In the genomic region with DNA sequence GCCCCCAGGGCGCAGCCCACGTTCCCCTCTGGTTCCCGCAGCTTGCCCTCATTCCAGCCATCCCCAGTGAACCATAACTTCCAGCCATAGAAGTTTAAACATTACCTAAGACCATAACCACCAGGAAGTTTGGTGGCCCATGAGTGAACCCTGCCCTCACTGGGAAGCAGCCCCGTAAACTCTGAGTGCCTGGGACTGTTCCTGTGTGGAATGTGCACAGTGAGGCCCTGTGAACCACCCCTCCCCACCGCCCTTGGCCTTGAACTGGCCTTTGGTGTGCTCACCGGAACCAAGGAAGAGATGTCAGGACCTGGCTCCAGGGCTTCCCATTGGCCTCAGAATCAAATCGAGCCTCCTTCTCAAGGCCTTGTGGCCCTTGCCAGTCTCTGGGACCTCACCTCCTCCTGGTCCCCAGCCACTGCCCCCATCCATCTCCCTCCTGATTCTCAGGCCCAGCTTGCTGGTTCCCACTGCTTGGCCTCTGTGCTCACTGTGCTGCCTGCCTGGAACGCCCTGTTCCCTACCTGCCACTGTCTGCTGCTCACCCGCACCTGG, we compare ENCODE assay signal across 8 cellular contexts. TPM values are rescaled to one million over a fixed set of nuclear protein-coding genes. Genes with fewer than 3 reads are reported as not detected.
DNase-seq lines count a peak whose midpoint lies in the region; ATAC-seq and TF ChIP-seq lines count a peak whose summit lies in the region.

No MANE protein-coding gene starts in this region.

- H3K27ac ChIP-seq in left ventricle myocardium inferior (replicated peaks): peak overlapping the region; percentile 95
- H3K27ac ChIP-seq in right lobe of liver: peak overlapping the region in 2 of 3 donors; percentile 55 to 60
- peak overlapping the region; percentile 83 to 93 (median 87) for H3K27ac ChIP-seq in transverse colon

- DNase-seq in left ventricle myocardium inferior: no peak
- DNase-seq in left cardiac atrium: no peak
- peak; percentile 77 to 79 (median 79) for DNase-seq in right lobe of liver
- DNase-seq in transverse colon: peak; percentile 89
- no peak for DNase-seq in GF-D8 (lab: John Stamatoyannopoulos, UW)
- no peak for DNase-seq in islet precursor cell

- no peaks in the 10 kb centered on the region for H3K9me3 ChIP-seq in left ventricle myocardium inferior (replicated peaks)
- no peaks in the 10 kb centered on the region for H3K9me3 ChIP-seq in right lobe of liver
- H3K9me3 ChIP-seq in transverse colon: no peaks in the 10 kb centered on the region

- no peaks in the 10 kb centered on the region for H3K27me3 ChIP-seq in left ventricle myocardium inferior (ENCODE audit: low read depth)
- no peaks in the 10 kb centered on the region for H3K27me3 ChIP-seq in right lobe of liver
- H3K27me3 ChIP-seq in transverse colon: no peaks in the 10 kb centered on the region

- no peak for TF ChIP-seq POLR2A in right lobe of liver (IDR thresholded peaks at IDR 0.05)
- TF ChIP-seq POLR2A in transverse colon (IDR thresholded peaks at IDR 0.05): no peak

- peaks cover 34% of the 10 kb centered on the region for H3K36me3 Mint-ChIP-seq in activated T-helper 17 cell treated with anti-CD3 and anti-CD28 coated beads, Interleukin-2, amount 50 U/mL, for 72 hours (ENCODE audit: low read depth)

- in situ Hi-C loops in transverse colon (cut with MboI; ENCODE audit: low pct_ligation_motif_present in 1 of 4, low pct_unique_long_range_greater_than_20kb in 1 of 4, low sequenced_read_pairs in 3 of 4): loop anchor here in 1 of 4 donors (10.0 kb wide), 1 partner anchor 50 kb away; the partner anchor contains the start of gene DNM2

- TF ChIP-seq CTCF in left ventricle myocardium inferior (IDR thresholded peaks at IDR 0.05; ENCODE audit: borderline replicate concordance) (no peak), right lobe of liver (IDR thresholded peaks at IDR 0.05) (no peak), transverse colon (IDR thresholded peaks at IDR 0.05) (no peak)

- ATAC-seq in left cardiac atrium (no peak), right lobe of liver (peak; percentile 51 to 78 (median 64)), HG03045 (IDR thresholded peaks at IDR 0.05; ENCODE audit: unreplicated experiment) (no peak)
- ATAC-seq in activated T-helper 17 cell treated with anti-CD3 and anti-CD28 coated beads, Interleukin-2, amount 50 U/mL, for 72 hours (replicated peaks): no peak

- intact Hi-C loops in left ventricle myocardium inferior (cut with micrococcal nuclease) (no loop called here), left cardiac atrium (cut with DNase I) (no loop called here), right lobe of liver (cut with DNase I) (loop anchor here in 1 of 2 donors (10.0 kb wide), 2 partner anchors 50 to 100 kb away; partner anchors contain the start of gene DNM2), transverse colon (cut with DNase I; ENCODE audit: low total_unique reads) (no loop called here)

- peak; percentile 85 for TF ChIP-seq EP300 in transverse colon (IDR thresholded peaks at IDR 0.05; ENCODE audit: low read depth)

- no peaks in the 10 kb centered on the region for H3K27me3 Mint-ChIP-seq in activated T-helper 17 cell treated with anti-CD3 and anti-CD28 coated beads, Interleukin-2, amount 50 U/mL, for 72 hours

- WGBS in right lobe of liver (ENCODE audit: insufficient coverage, low coverage, low lambda C conversion rate, missing lambda C conversion rate): 77% methylated on average over 2 of the region's 9 CpGs
- WGBS in transverse colon (ENCODE audit: low coverage in 1 of 2), 2 donors: 67% methylated on average over 9 of the region's 9 CpGs; no CpG with 5 or more reads in 1 of the 2 donors

- H3K9me3 Mint-ChIP-seq in activated T-helper 17 cell treated with anti-CD3 and anti-CD28 coated beads, Interleukin-2, amount 50 U/mL, for 72 hours: no peaks in the 10 kb centered on the region

- no peak overlapping the region for H3K4me3 ChIP-seq in left ventricle myocardium inferior
- H3K4me3 ChIP-seq in right lobe of liver: no peak overlapping the region
- H3K4me3 ChIP-seq in transverse colon: no peak overlapping the region

- peak overlapping the region; percentile 83 for H3K27ac Mint-ChIP-seq in activated T-helper 17 cell treated with anti-CD3 and anti-CD28 coated beads, Interleukin-2, amount 50 U/mL, for 72 hours

- peaks cover 9% of the 10 kb centered on the region for H3K36me3 ChIP-seq in left ventricle myocardium inferior
- peaks cover 0 to 10% (median 4%) of the 10 kb centered on the region in 4 donors for H3K36me3 ChIP-seq in right lobe of liver
- peaks cover 0 to 7% (median 0%) of the 10 kb centered on the region in 4 donors for H3K36me3 ChIP-seq in transverse colon

- H3K4me1 ChIP-seq in left ventricle myocardium inferior: peaks cover 100% of the 10 kb centered on the region
- H3K4me1 ChIP-seq in right lobe of liver: peaks cover 0 to 60% (median 33%) of the 10 kb centered on the region in 4 donors
- peaks cover 66 to 97% (median 89%) of the 10 kb centered on the region in 4 donors for H3K4me1 ChIP-seq in transverse colon

- H3K4me3 Mint-ChIP-seq in activated T-helper 17 cell treated with anti-CD3 and anti-CD28 coated beads, Interleukin-2, amount 50 U/mL, for 72 hours: no peak overlapping the region

- H3K4me1 Mint-ChIP-seq in activated T-helper 17 cell treated with anti-CD3 and anti-CD28 coated beads, Interleukin-2, amount 50 U/mL, for 72 hours: peaks cover 36% of the 10 kb centered on the region

RNA-seq across cellular contexts. Expression of gene DNM2, which starts 46.5 kb away (rescaled TPM):
- total RNA-seq in left ventricle myocardium inferior (156 TPM), left cardiac atrium (100 to 1,000 TPM; 125 to 186 TPM), right lobe of liver (10 to 100 TPM; 54.0 to 86.9 (median 68.3) TPM), transverse colon (1,000 to 10,000 TPM in 1 of 4 donors, 100 to 1,000 TPM in 3; 469 to 1,152 (median 585) TPM)
- total RNA-seq in activated T-helper 17 cell treated with anti-CD3 and anti-CD28 coated beads, Interleukin-2, amount 50 U/mL, for 72 hours: 100 to 1,000 TPM; 185 to 209 TPM

Comparison
In these comparisons a context has a peak if more than half of its experiments do, and no peak if none do; other contexts are left out.
1. DNase-seq: peak in right lobe of liver (3 of 3) and transverse colon (single experiment); none in left ventricle myocardium inferior (single experiment), left cardiac atrium (single experiment), GF-D8 (single experiment) and islet precursor cell (single experiment).
2. ATAC-seq: peak in right lobe of liver (4 of 4); none in left cardiac atrium (0 of 2), activated T-helper 17 cell treated with anti-CD3 and anti-CD28 coated beads, Interleukin-2, amount 50 U/mL, for 72 hours (single experiment) and HG03045 (single experiment).
3. Peak in every context shown above with its lines, with median percentiles within 50 percentile points of each other: H3K27ac ChIP-seq.